ENCODE assay signal across 19 cellular contexts in the genomic region with DNA sequence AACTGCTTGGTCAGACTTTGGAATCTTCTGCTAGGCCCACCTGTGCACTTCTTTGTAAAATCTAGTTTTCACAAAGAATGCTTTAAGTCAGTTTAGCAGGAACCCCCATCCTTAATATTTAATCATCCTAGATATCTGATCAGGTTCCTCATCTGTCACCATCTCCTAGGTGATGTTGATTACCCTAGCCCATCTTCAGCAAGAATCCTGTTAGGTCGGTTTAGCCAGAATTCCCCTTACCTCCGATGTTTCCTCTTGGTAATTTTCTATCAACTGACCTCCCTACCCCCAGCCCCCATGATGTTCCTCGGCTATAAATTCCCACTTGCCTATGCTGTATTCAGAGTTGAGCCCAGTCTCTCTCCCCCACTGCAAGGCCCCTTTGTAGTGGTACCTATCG.
"Had no signal": no experiment of that assay in that cellular context is flagged by ENCODE, and none has a peak within 500 bp of the region (broad histone marks: within the 10 kb centered on the region; RNA-seq: fewer than 3 reads in every experiment).

No MANE protein-coding gene starts in this region.

- H3K27ac ChIP-seq: esophagus squamous epithelium, gastroesophageal sphincter, pancreas, psoas muscle, right lobe of liver, tibial artery had no signal

- H3K4me3 Mint-ChIP-seq: natural killer cell; stimulated activated memory B cell treated with anti-CD40 and anti-IgM and Interleukin-4, amounts not matched to agents 10 μg/mL and 1 μg/mL and 100 μg/mL, for 72 hours; stimulated activated naive CD8-positive, alpha-beta T cell treated with anti-CD3 and anti-CD28 coated beads, Interleukin-15, Interleukin-2, amounts not matched to agents 100 ng/mL and 50 ng/mL, for 24 hours had no signal

- H3K27ac Mint-ChIP-seq: stimulated activated memory B cell treated with anti-CD40 and anti-IgM and Interleukin-4, amounts not matched to agents 10 μg/mL and 1 μg/mL and 100 μg/mL, for 72 hours; stimulated activated naive CD8-positive, alpha-beta T cell treated with anti-CD3 and anti-CD28 coated beads, Interleukin-15, Interleukin-2, amounts not matched to agents 100 ng/mL and 50 ng/mL, for 24 hours had no signal

- H3K27me3 Mint-ChIP-seq: stimulated activated memory B cell treated with anti-CD40 and anti-IgM and Interleukin-4, amounts not matched to agents 10 μg/mL and 1 μg/mL and 100 μg/mL, for 72 hours; stimulated activated naive CD8-positive, alpha-beta T cell treated with anti-CD3 and anti-CD28 coated beads, Interleukin-15, Interleukin-2, amounts not matched to agents 100 ng/mL and 50 ng/mL, for 24 hours had no signal

- H3K27me3 ChIP-seq: esophagus squamous epithelium, gastroesophageal sphincter, pancreas, right lobe of liver, tibial artery had no signal

- H3K9me3 Mint-ChIP-seq: natural killer cell; stimulated activated memory B cell treated with anti-CD40 and anti-IgM and Interleukin-4, amounts not matched to agents 10 μg/mL and 1 μg/mL and 100 μg/mL, for 72 hours; stimulated activated naive CD8-positive, alpha-beta T cell treated with anti-CD3 and anti-CD28 coated beads, Interleukin-15, Interleukin-2, amounts not matched to agents 100 ng/mL and 50 ng/mL, for 24 hours had no signal

- H3K36me3 ChIP-seq: esophagus squamous epithelium, gastroesophageal sphincter, pancreas, right lobe of liver, tibial artery had no signal

- H3K36me3 Mint-ChIP-seq: natural killer cell; stimulated activated memory B cell treated with anti-CD40 and anti-IgM and Interleukin-4, amounts not matched to agents 10 μg/mL and 1 μg/mL and 100 μg/mL, for 72 hours had no signal

- DNase-seq: dermis blood vessel endothelial cell; esophagus squamous epithelium; foreskin fibroblast; glutamatergic neuron; islet precursor cell; mammary epithelial cell; mucosa of descending colon; natural killer cell; occipital lobe; pancreas; psoas muscle; retina; right lobe of liver; stimulated activated CD4-positive, alpha-beta T cell treated with anti-CD3 and anti-CD28 coated beads, Interleukin-4, amount 100 ng/mL, for 24 hours; tibial artery had no signal

- ATAC-seq: gastroesophageal sphincter; left lobe of liver; mucosa of descending colon; natural killer cell; pancreas; psoas muscle; right lobe of liver; stimulated activated memory B cell treated with anti-CD40 and anti-IgM and Interleukin-4, amounts not matched to agents 10 μg/mL and 1 μg/mL and 100 μg/mL, for 72 hours had no signal

- H3K4me3 ChIP-seq: esophagus squamous epithelium, gastroesophageal sphincter, mucosa of descending colon, pancreas, psoas muscle, right lobe of liver, tibial artery had no signal
